8 cellular contexts compared by ENCODE assay signal in the genomic region with DNA sequence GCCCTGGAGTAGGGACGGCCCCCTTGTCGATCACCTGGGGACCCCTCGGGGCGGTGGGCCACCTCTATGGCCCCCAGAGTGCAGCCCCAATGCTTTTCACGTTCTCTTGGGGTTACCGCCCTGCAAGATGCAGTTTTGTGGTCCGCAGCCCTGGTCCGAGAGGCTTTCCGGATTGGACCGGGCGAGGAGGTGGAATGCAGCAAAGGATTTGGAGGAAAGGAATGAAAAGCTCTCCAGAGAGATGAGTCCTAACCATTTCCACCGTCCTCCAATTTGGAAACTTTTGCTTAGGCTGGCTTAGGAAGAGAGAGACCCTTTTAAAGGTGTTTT.
DNase-seq lines count a peak whose midpoint lies in the region; ATAC-seq and TF ChIP-seq lines count a peak whose summit lies in the region.

No MANE protein-coding gene starts in this region.

- H3K36me3 ChIP-seq in Loucy (ENCODE audit: insufficient read depth, low read length) (no peaks in the 10 kb centered on the region), duodenal mucosa (ENCODE audit: control insufficient read depth in 1 of 2, insufficient read depth in 2 of 2, low read length in 2 of 2) (no peaks in the 10 kb centered on the region), mucosa of rectum (ENCODE audit: control insufficient read depth in 2 of 2, insufficient read depth in 2 of 2, low read length in 2 of 2) (no peaks in the 10 kb centered on the region)

- H4K20me1 ChIP-seq in Loucy (ENCODE audit: insufficient read depth, low read length, poor library complexity, severe bottlenecking): no peaks in the 10 kb centered on the region

- TF ChIP-seq CTCF in Loucy (conservative IDR thresholded peaks at IDR 0.05; ENCODE audit: low read length): no peak

- H3K4me2 ChIP-seq in Loucy (ENCODE audit: low read depth, low read length, poor library complexity, severe bottlenecking): peak overlapping the region; percentile 98

- no peak overlapping the region for H3K27ac ChIP-seq in duodenal mucosa (ENCODE audit: low read depth, low read length)
- H3K27ac ChIP-seq in mucosa of rectum (ENCODE audit: low read depth in 2 of 2, low read length in 2 of 2): peak overlapping the region; percentile 86 to 91

- peak; percentile 13 for ATAC-seq in GM19328 (IDR thresholded peaks at IDR 0.05; ENCODE audit: unreplicated experiment)
- ATAC-seq in HG03280 (IDR thresholded peaks at IDR 0.05; ENCODE audit: unreplicated experiment): no peak
- ATAC-seq in GM19467 (IDR thresholded peaks at IDR 0.05; ENCODE audit: unreplicated experiment): no peak

- H2AFZ ChIP-seq in Loucy (ENCODE audit: low read length): peak overlapping the region; percentile 99

- H3K9me3 ChIP-seq in Loucy (ENCODE audit: insufficient read depth, low read depth, low read length) (no peaks in the 10 kb centered on the region), duodenal mucosa (ENCODE audit: control insufficient read depth in 1 of 2, low read length in 2 of 2) (no peaks in the 10 kb centered on the region), mucosa of rectum (ENCODE audit: control insufficient read depth in 2 of 2, low read length in 2 of 2) (no peaks in the 10 kb centered on the region)

- DNase-seq in NCI-H1048 (lab: John Stamatoyannopoulos, UW) (no peak), SW480 (ENCODE audit: low spot score) (no peak)

- peaks cover 21% of the 10 kb centered on the region for H3K4me1 ChIP-seq in Loucy (ENCODE audit: insufficient read depth, low read length, poor library complexity, severe bottlenecking)
- H3K4me1 ChIP-seq in duodenal mucosa (ENCODE audit: control insufficient read depth in 1 of 2, insufficient read depth in 2 of 2, low read length in 2 of 2): peaks cover 10 to 17% of the 10 kb centered on the region in 2 donors
- peaks cover 4 to 12% of the 10 kb centered on the region in 2 donors for H3K4me1 ChIP-seq in mucosa of rectum (ENCODE audit: control insufficient read depth in 2 of 2, insufficient read depth in 2 of 2, low read length in 2 of 2)

- H3K9ac ChIP-seq in Loucy (ENCODE audit: low read depth, low read length, poor library complexity, severe bottlenecking): peak overlapping the region; percentile 76
- peak overlapping the region; percentile 57 to 82 for H3K9ac ChIP-seq in duodenal mucosa (ENCODE audit: low read depth in 1 of 2, low read length in 2 of 2)
- peak overlapping the region; percentile 79 to 81 for H3K9ac ChIP-seq in mucosa of rectum (ENCODE audit: low read depth in 1 of 2, low read length in 2 of 2)

- H3K27me3 ChIP-seq in Loucy (ENCODE audit: insufficient read depth, low read length, poor library complexity, severe bottlenecking) (no peaks in the 10 kb centered on the region), duodenal mucosa (ENCODE audit: control insufficient read depth in 1 of 2, insufficient read depth in 2 of 2, low read length in 2 of 2) (no peaks in the 10 kb centered on the region), mucosa of rectum (ENCODE audit: control insufficient read depth in 2 of 2, insufficient read depth in 2 of 2, low read length in 2 of 2) (no peaks in the 10 kb centered on the region)

- peak overlapping the region; percentile 79 for H3K4me3 ChIP-seq in Loucy (ENCODE audit: low read length, poor library complexity, severe bottlenecking)
- peak overlapping the region; percentile 65 to 70 for H3K4me3 ChIP-seq in duodenal mucosa (ENCODE audit: low read depth in 1 of 2, low read length in 2 of 2)
- H3K4me3 ChIP-seq in mucosa of rectum (ENCODE audit: low read length in 2 of 2): peak overlapping the region; percentile 51 to 76

- no peaks in the 10 kb centered on the region for H3F3A ChIP-seq in Loucy (ENCODE audit: low read depth)

- H3K9me2 ChIP-seq in Loucy (replicated peaks; ENCODE audit: low read depth, low read length): no peaks in the 10 kb centered on the region

- peaks cover 12% of the 10 kb centered on the region; the same call in 1 of the 2 replicates for H3K79me2 ChIP-seq in Loucy (ENCODE audit: insufficient read depth, low read length)
